1 cellular context compared by ENCODE assay signal in genomic region chr7:47574473-47575328, GRCh38.
TF ChIP-seq lines count a peak whose summit lies in the region.

No MANE protein-coding gene starts in this region.

TF ChIP-seq in GM12878, 131 proteins besides CTCF, POLR2A, EP300 and RAD21 (continued from another document and continues in another):
- TF ChIP-seq, protein P1, sequence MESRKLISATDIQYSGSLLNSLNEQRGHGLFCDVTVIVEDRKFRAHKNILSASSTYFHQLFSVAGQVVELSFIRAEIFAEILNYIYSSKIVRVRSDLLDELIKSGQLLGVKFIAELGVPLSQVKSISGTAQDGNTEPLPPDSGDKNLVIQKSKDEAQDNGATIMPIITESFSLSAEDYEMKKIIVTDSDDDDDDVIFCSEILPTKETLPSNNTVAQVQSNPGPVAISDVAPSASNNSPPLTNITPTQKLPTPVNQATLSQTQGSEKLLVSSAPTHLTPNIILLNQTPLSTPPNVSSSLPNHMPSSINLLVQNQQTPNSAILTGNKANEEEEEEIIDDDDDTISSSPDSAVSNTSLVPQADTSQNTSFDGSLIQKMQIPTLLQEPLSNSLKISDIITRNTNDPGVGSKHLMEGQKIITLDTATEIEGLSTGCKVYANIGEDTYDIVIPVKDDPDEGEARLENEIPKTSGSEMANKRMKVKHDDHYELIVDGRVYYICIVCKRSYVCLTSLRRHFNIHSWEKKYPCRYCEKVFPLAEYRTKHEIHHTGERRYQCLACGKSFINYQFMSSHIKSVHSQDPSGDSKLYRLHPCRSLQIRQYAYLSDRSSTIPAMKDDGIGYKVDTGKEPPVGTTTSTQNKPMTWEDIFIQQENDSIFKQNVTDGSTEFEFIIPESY (IDR thresholded peaks at IDR 0.05), result no peak
- no peak for TF ChIP-seq ESRRA (IDR thresholded peaks at IDR 0.05; ENCODE audit: low read length)
- TF ChIP-seq MEF2A (IDR thresholded peaks at IDR 0.05; ENCODE audit: insufficient read depth, low read depth, low read length), result 0 out of 2 replicates have a peak, but pooled peaks have one; percentile 13
- TF ChIP-seq TCF7 (IDR thresholded peaks at IDR 0.05; ENCODE audit: borderline replicate concordance), result no peak
- TF ChIP-seq MTA3 (IDR thresholded peaks at IDR 0.05; ENCODE audit: borderline replicate concordance, low read length), result no peak; the same call in 1 of the 2 replicates
- peak; percentile 57; the same call in 1 of the 2 replicates for TF ChIP-seq BCL11A (IDR thresholded peaks at IDR 0.05; ENCODE audit: low read depth, low read length)
- TF ChIP-seq RFX5 (IDR thresholded peaks at IDR 0.05; ENCODE audit: low read depth, low read length), result no peak
- no peak for TF ChIP-seq SMAD1 (IDR thresholded peaks at IDR 0.05; ENCODE audit: low read depth, partially characterized antibody)
- no peak for TF ChIP-seq MEF2B (IDR thresholded peaks at IDR 0.05; ENCODE audit: partially characterized antibody, poor library complexity, severe bottlenecking)
- TF ChIP-seq E4F1 (IDR thresholded peaks at IDR 0.05; ENCODE audit: borderline replicate concordance, partially characterized antibody), result no peak
- no peak for TF ChIP-seq POU2F2 (IDR thresholded peaks at IDR 0.05; ENCODE audit: borderline replicate concordance, low read depth, low read length)
- no peak for TF ChIP-seq CBX3 (IDR thresholded peaks at IDR 0.05; ENCODE audit: borderline replicate concordance, low read depth)
- no peak for TF ChIP-seq KLF5 (IDR thresholded peaks at IDR 0.05; ENCODE audit: partially characterized antibody)
- no peak for TF ChIP-seq KDM1A (IDR thresholded peaks at IDR 0.05; ENCODE audit: borderline replicate concordance)
- no peak for TF ChIP-seq SIX5 (IDR thresholded peaks at IDR 0.05; ENCODE audit: low read depth, low read length, severe bottlenecking)
- no peak for TF ChIP-seq HDAC6 (IDR thresholded peaks at IDR 0.05; ENCODE audit: unreplicated experiment)
- no peak for TF ChIP-seq STAT1 (conservative IDR thresholded peaks at IDR 0.05)
- TF ChIP-seq BCLAF1 (IDR thresholded peaks at IDR 0.05), result no peak
- peak; percentile 51; the same call in 1 of the 2 replicates for TF ChIP-seq DPF2 (IDR thresholded peaks at IDR 0.05)
- TF ChIP-seq SMARCA5 (IDR thresholded peaks at IDR 0.05), result no peak
- TF ChIP-seq SPI1 (IDR thresholded peaks at IDR 0.05; ENCODE audit: borderline replicate concordance, insufficient read depth, low read depth, low read length), result peak; percentile 96
- TF ChIP-seq NFIC (IDR thresholded peaks at IDR 0.05; ENCODE audit: low read depth, low read length), result 0 out of 2 replicates have a peak, but pooled peaks have one; percentile 44
- TF ChIP-seq IKZF2 (IDR thresholded peaks at IDR 0.05), result peak; percentile 66 to 81
- TF ChIP-seq, protein P2, sequence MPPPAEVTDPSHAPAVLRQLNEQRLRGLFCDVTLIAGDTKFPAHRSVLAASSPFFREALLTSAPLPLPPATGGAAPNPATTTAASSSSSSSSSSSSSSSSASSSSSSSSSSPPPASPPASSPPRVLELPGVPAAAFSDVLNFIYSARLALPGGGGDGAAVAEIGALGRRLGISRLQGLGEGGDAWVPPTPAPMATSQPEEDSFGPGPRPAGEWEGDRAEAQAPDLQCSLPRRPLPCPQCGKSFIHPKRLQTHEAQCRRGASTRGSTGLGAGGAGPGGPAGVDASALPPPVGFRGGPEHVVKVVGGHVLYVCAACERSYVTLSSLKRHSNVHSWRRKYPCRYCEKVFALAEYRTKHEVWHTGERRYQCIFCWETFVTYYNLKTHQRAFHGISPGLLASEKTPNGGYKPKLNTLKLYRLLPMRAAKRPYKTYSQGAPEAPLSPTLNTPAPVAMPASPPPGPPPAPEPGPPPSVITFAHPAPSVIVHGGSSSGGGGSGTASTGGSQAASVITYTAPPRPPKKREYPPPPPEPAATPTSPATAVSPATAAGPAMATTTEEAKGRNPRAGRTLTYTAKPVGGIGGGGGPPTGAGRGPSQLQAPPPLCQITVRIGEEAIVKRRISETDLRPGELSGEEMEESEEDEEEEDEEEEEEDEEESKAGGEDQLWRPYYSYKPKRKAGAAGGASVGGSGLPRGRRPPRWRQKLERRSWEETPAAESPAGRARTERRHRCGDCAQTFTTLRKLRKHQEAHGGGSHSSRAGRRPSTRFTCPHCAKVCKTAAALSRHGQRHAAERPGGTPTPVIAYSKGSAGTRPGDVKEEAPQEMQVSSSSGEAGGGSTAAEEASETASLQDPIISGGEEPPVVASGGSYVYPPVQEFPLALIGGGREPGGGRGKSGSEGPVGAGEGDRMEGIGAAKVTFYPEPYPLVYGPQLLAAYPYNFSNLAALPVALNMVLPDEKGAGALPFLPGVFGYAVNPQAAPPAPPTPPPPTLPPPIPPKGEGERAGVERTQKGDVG (CRISPR knock-in tag; IDR thresholded peaks at IDR 0.05), result no peak
- no peak for TF ChIP-seq CHD4 (IDR thresholded peaks at IDR 0.05)
- no peak for TF ChIP-seq BACH1 (IDR thresholded peaks at IDR 0.05; ENCODE audit: borderline replicate concordance)
- TF ChIP-seq RELA (IDR thresholded peaks at IDR 0.05; ENCODE audit: borderline replicate concordance, partially characterized antibody), result no peak
- TF ChIP-seq CHD2 (IDR thresholded peaks at IDR 0.05; ENCODE audit: borderline replicate concordance, low read depth, low read length), result no peak
- no peak for TF ChIP-seq CBX5 (IDR thresholded peaks at IDR 0.05; ENCODE audit: low read depth)
- TF ChIP-seq IRF3 (IDR thresholded peaks at IDR 0.05), result no peak
- TF ChIP-seq PAX8 (IDR thresholded peaks at IDR 0.05), result no peak
- no peak for TF ChIP-seq HDAC2 (IDR thresholded peaks at IDR 0.05)
- TF ChIP-seq CEBPB (IDR thresholded peaks at IDR 0.05; ENCODE audit: borderline replicate concordance in 1 of 2, low read depth in 2 of 2, low read length in 2 of 2), result no peak
- TF ChIP-seq RB1 (IDR thresholded peaks at IDR 0.05; ENCODE audit: borderline replicate concordance), result no peak
- TF ChIP-seq ZNF207 (IDR thresholded peaks at IDR 0.05; ENCODE audit: borderline replicate concordance), result no peak
- no peak for TF ChIP-seq LARP7 (IDR thresholded peaks at IDR 0.05)
- no peak for TF ChIP-seq ZNF217 (IDR thresholded peaks at IDR 0.05)
- peak; percentile 34 for TF ChIP-seq BCL3 (IDR thresholded peaks at IDR 0.05; ENCODE audit: borderline replicate concordance, insufficient read depth, low read depth, low read length, poor library complexity, severe bottlenecking)
- no peak for TF ChIP-seq ASH2L (IDR thresholded peaks at IDR 0.05; ENCODE audit: borderline replicate concordance, low read depth)
- no peak for TF ChIP-seq RELB (IDR thresholded peaks at IDR 0.05; ENCODE audit: low read depth)
- TF ChIP-seq SMAD5 (IDR thresholded peaks at IDR 0.05; ENCODE audit: low read depth), result no peak
- TF ChIP-seq, protein P3, sequence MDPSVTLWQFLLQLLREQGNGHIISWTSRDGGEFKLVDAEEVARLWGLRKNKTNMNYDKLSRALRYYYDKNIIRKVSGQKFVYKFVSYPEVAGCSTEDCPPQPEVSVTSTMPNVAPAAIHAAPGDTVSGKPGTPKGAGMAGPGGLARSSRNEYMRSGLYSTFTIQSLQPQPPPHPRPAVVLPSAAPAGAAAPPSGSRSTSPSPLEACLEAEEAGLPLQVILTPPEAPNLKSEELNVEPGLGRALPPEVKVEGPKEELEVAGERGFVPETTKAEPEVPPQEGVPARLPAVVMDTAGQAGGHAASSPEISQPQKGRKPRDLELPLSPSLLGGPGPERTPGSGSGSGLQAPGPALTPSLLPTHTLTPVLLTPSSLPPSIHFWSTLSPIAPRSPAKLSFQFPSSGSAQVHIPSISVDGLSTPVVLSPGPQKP (IDR thresholded peaks at IDR 0.05; ENCODE audit: low read depth, low read length), result no peak
- TF ChIP-seq, protein P4, sequence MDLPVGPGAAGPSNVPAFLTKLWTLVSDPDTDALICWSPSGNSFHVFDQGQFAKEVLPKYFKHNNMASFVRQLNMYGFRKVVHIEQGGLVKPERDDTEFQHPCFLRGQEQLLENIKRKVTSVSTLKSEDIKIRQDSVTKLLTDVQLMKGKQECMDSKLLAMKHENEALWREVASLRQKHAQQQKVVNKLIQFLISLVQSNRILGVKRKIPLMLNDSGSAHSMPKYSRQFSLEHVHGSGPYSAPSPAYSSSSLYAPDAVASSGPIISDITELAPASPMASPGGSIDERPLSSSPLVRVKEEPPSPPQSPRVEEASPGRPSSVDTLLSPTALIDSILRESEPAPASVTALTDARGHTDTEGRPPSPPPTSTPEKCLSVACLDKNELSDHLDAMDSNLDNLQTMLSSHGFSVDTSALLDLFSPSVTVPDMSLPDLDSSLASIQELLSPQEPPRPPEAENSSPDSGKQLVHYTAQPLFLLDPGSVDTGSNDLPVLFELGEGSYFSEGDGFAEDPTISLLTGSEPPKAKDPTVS (IDR thresholded peaks at IDR 0.05; ENCODE audit: low read depth, low read length), result no peak
- no peak for TF ChIP-seq KAT2A (conservative IDR thresholded peaks at IDR 0.05; ENCODE audit: control insufficient read depth, low read depth, low read length)
- no peak for TF ChIP-seq TCF12 (IDR thresholded peaks at IDR 0.05; ENCODE audit: low read depth, low read length)
- peak; percentile 25; the same call in 1 of the 2 replicates for TF ChIP-seq MTA2 (IDR thresholded peaks at IDR 0.05; ENCODE audit: low read depth)
- no peak for TF ChIP-seq CBFB (IDR thresholded peaks at IDR 0.05; ENCODE audit: low read depth)
- no peak for TF ChIP-seq YBX1 (IDR thresholded peaks at IDR 0.05)
